Comparison of ENCODE assay signal across 8 cellular contexts in the genomic region with DNA sequence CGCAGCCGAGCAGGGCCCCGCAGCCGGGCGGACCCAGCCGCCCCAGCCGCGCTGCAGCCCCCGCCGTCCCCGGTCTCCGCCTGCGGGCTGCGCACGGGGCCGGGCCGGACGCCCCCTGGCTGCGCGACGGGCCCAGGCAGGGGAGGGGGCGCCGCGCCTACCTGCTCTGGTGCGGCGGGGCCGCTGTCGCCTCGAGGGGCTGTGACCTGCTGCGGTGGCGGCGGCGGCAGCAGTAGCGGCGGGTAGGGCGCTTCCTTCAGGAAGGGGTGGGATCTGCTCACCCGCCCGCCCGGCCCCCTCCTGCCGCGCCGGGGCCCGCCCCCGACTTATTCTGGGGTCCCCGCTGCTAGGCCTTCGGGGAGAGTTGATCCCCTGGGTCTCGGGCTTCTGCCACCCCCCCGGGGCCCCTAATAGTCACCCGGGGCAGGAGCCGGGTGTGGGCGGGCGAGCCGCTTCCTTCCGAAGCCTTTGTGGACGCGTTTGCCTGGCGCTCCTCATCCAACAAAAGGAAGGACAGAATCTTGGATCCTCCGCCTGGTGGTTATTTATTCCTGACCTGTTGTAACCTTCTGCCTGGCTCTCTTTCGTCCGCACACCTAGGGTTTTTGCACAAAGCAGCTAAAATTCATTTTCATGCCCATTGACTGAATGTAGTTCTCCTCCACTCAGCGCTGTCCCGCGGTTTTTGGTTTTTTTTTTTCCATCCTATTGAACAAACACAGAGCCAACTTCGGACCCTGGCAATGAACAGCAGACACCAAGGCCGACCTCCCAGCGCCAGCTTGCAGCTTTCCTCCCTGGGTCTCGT. TPM values are rescaled to one million over a fixed set of nuclear protein-coding genes. Genes with fewer than 3 reads are reported as not detected.
A peak's percentile ranks its signal among the peaks of the same experiment; 100 is the strongest.
DNase-seq lines count a peak whose midpoint lies in the region; ATAC-seq and FAIRE-seq lines count a peak whose summit lies in the region.

A gene (minus strand): TSS at position 244 of the 808 bp plus-strand sequence. CDS start 57,331 bp downstream, outside the sequence.

- ATAC-seq in GM18909 (IDR thresholded peaks at IDR 0.05; ENCODE audit: poor library complexity, unreplicated experiment) (no peak), GM18520 (IDR thresholded peaks at IDR 0.05; ENCODE audit: unreplicated experiment) (no peak)

- no peaks in the 10 kb centered on the region for H3K27me3 ChIP-seq in small intestine (ENCODE audit: control insufficient read depth in 2 of 2, insufficient read depth in 2 of 2, low read length in 2 of 2)

- H3K4me3 ChIP-seq in small intestine (ENCODE audit: low read depth in 1 of 2, low read length in 2 of 2) = peak within 1 kb of the TSS; percentile 44 to 80

- H3K4me1 ChIP-seq in small intestine (ENCODE audit: control insufficient read depth in 2 of 2, insufficient read depth in 1 of 2, low read depth in 1 of 2, low read length in 1 of 2) = peaks cover 0 to 2% of the 10 kb centered on the region in 2 donors

- no peak within 1 kb of the TSS for H3K27ac ChIP-seq in small intestine (ENCODE audit: low read depth in 1 of 2, low read length in 1 of 2)

- 2% methylated on average over 42 to 67 of the region's 67 CpGs for WGBS in small intestine, 3 donors

- no peaks in the 10 kb centered on the region for H3K9me3 ChIP-seq in small intestine (ENCODE audit: control insufficient read depth, low read depth)

- no peak for FAIRE-seq in small intestine (lab: Jason Lieb, UNC)

- no peaks in the 10 kb centered on the region for H3K36me3 ChIP-seq in small intestine (ENCODE audit: control insufficient read depth in 2 of 2, insufficient read depth in 2 of 2, low read length in 2 of 2)

- DNase-seq in NCI-H2081 (lab: John Stamatoyannopoulos, UW) (peak; percentile 7 to 51), NCI-H2081 treated with DMSO at 0.1 percent for 48 hours (lab: John Stamatoyannopoulos, UW) (no peak), NCI-H1092 (lab: John Stamatoyannopoulos, UW) (peak; percentile 31), astrocyte of the hippocampus (ENCODE audit: low read depth, low spot score) (peak; percentile 43), iPS-NIHi11 (ENCODE audit: low spot score) (peak; percentile 81), small intestine (peak; percentile 37)

RNA-seq across cellular contexts. Expression of the gene that starts here (rescaled TPM):
- polyA plus RNA-seq in small intestine = 1 to 10 TPM in 2 of 3 donors, under 1 TPM in 1; 0.45 to 6.2 (median 1.6) TPM
